In genomic region chr19:39970424-39970673, GRCh38 we compare ENCODE assay signal across 8 cellular contexts. TPM values are rescaled to one million over a fixed set of nuclear protein-coding genes. Genes with fewer than 3 reads are reported as not detected.
DNase-seq lines count a peak whose midpoint lies in the region; ATAC-seq, FAIRE-seq and TF ChIP-seq lines count a peak whose summit lies in the region.

No MANE protein-coding gene starts in this region.

- FAIRE-seq in GM12892 (lab: Jason Lieb, UNC), result no peak

- H3K4me1 ChIP-seq in upper lobe of right lung, result peaks cover 18% of the 10 kb centered on the region

- H3K9me3 ChIP-seq in upper lobe of right lung, result no peaks in the 10 kb centered on the region

- CTCF ChIA-PET in MCF 10A (lab: Yijun Ruan, JAX), result interaction anchor here (0.5 to 5.1 kb wide), 28 partner anchors 10 to 974 kb away, joined by 3 to 67 read pairs (median 3); partner anchors contain the start of gene FBL

- BruUV-seq in MCF 10A (replicated peaks; lab: Mats Ljungman, UMichigan), result TSS peak; percentile 83

- POLR2A ChIA-PET in MCF 10A (lab: Yijun Ruan, JAX), result interaction anchor here (0.5 to 3.0 kb wide), 22 partner anchors 12 to 1293 kb away, joined by 3 to 41 read pairs (median 4); partner anchors contain the start of genes DYRK1B, FBL, HNRNPUL1 and RPS16

- ATAC-seq in memory B cell (ENCODE audit: low read depth) (peak; percentile 15), upper lobe of right lung (no peak), HG03521 (IDR thresholded peaks at IDR 0.05; ENCODE audit: unreplicated experiment) (no peak)

- H3K27me3 Mint-ChIP-seq in MCF 10A (ENCODE audit: insufficient read depth, unreplicated experiment) (no peaks in the 10 kb centered on the region), memory B cell (no peaks in the 10 kb centered on the region)

- no peaks in the 10 kb centered on the region for H3K27me3 ChIP-seq in upper lobe of right lung

- intact Hi-C loops in MCF 10A (cut with micrococcal nuclease), result loop anchor here (1.0 to 2.0 kb wide), 2 partner anchors 124 to 177 kb away; partner anchors contain the start of gene FBL
- intact Hi-C loops in upper lobe of right lung (cut with DNase I), result no loop called here

- peak overlapping the region; percentile 93 for H3K4me3 Mint-ChIP-seq in MCF 10A (ENCODE audit: unreplicated experiment)
- peak overlapping the region; percentile 94 for H3K4me3 Mint-ChIP-seq in memory B cell

- peak overlapping the region; percentile 88 for H3K4me3 ChIP-seq in upper lobe of right lung

- peak overlapping the region; percentile 93 for H3K27ac ChIP-seq in upper lobe of right lung

- H3K27ac Mint-ChIP-seq in MCF 10A (ENCODE audit: low read depth, unreplicated experiment) (peak overlapping the region; percentile 98), memory B cell (peak overlapping the region; percentile 96)

- no peak for TF ChIP-seq CTCF in MCF 10A (IDR thresholded peaks at IDR 0.05; ENCODE audit: unreplicated experiment)
- no peak for TF ChIP-seq CTCF in upper lobe of right lung (IDR thresholded peaks at IDR 0.05)

- no peaks in the 10 kb centered on the region for H3K9me3 Mint-ChIP-seq in MCF 10A (ENCODE audit: unreplicated experiment)
- no peaks in the 10 kb centered on the region for H3K9me3 Mint-ChIP-seq in memory B cell

- H3K36me3 ChIP-seq in upper lobe of right lung, result peaks cover 34% of the 10 kb centered on the region

- DNase-seq in stimulated activated CD8-positive, alpha-beta memory T cell treated with anti-CD3 and anti-CD28 coated beads, Interleukin-12 subunit alpha, Interleukin-12 subunit beta, amount 100 ng/mL, for 1 hour (ENCODE audit: low read depth), result peak; percentile 7
- DNase-seq in stimulated activated CD8-positive, alpha-beta memory T cell treated with anti-CD3 and anti-CD28 coated beads, Interleukin-4, amount 100 ng/mL, for 48 hours, result no peak
- DNase-seq in NCI-H2029 treated with DMSO at 0.1 percent for 48 hours (lab: John Stamatoyannopoulos, UW), result peak; percentile 38
- no peak for DNase-seq in MCF 10A (ENCODE audit: unreplicated experiment)
- DNase-seq in memory B cell (ENCODE audit: low spot score in 2 of 2), result no peak
- DNase-seq in upper lobe of right lung, result no peak
- no peak for DNase-seq in GM12892 (ENCODE audit: insufficient read length)

- peaks cover 19% of the 10 kb centered on the region for H3K4me1 Mint-ChIP-seq in MCF 10A (ENCODE audit: insufficient read depth, unreplicated experiment)
- peaks cover 23% of the 10 kb centered on the region for H3K4me1 Mint-ChIP-seq in memory B cell

- H3K36me3 Mint-ChIP-seq in MCF 10A (ENCODE audit: insufficient read depth, unreplicated experiment) (peaks cover 61% of the 10 kb centered on the region), memory B cell (peaks cover 11% of the 10 kb centered on the region)

- no peak for TF ChIP-seq POLR2A in GM12892 (IDR thresholded peaks at IDR 0.05; ENCODE audit: low read depth, low read length)

RNA-seq across cellular contexts. Expression of gene PSMC4, which starts 0.6 kb away (rescaled TPM):
- total RNA-seq in MCF 10A (2022), result 105 and 108 TPM in 2 replicates
- total RNA-seq in upper lobe of right lung, result 60.5 TPM
- 64.7 TPM for polyA plus RNA-seq in GM12892 (2012; ENCODE audit: missing spikeins)

RNA-seq across cellular contexts. Expression of gene ZNF546, which starts 26.5 kb away (rescaled TPM):
- total RNA-seq in MCF 10A (2022) (5.2 and 6.3 TPM in 2 replicates), upper lobe of right lung (6.7 TPM)
- 3.4 TPM for polyA plus RNA-seq in GM12892 (2012; ENCODE audit: missing spikeins)

RNA-seq across cellular contexts. Expression of gene FCGBP, which starts 35.9 kb away (rescaled TPM):
- total RNA-seq in MCF 10A (2022) (0.37 and 0.96 TPM in 2 replicates), upper lobe of right lung (10.3 TPM)
- polyA plus RNA-seq in GM12892 (2012; ENCODE audit: missing spikeins), result 0.89 TPM

Comparison
In these comparisons a context has a peak if more than half of its experiments do, and no peak if none do; other contexts are left out.
1. DNase-seq: peak in stimulated activated CD8-positive, alpha-beta memory T cell treated with anti-CD3 and anti-CD28 coated beads, Interleukin-12 subunit alpha, Interleukin-12 subunit beta, amount 100 ng/mL, for 1 hour (single experiment) and NCI-H2029 treated with DMSO at 0.1 percent for 48 hours (single experiment); none in stimulated activated CD8-positive, alpha-beta memory T cell treated with anti-CD3 and anti-CD28 coated beads, Interleukin-4, amount 100 ng/mL, for 48 hours (single experiment), MCF 10A (single experiment), memory B cell (0 of 2), upper lobe of right lung (single experiment) and GM12892 (single experiment).